1 cellular context compared by ENCODE assay signal in the genomic region with DNA sequence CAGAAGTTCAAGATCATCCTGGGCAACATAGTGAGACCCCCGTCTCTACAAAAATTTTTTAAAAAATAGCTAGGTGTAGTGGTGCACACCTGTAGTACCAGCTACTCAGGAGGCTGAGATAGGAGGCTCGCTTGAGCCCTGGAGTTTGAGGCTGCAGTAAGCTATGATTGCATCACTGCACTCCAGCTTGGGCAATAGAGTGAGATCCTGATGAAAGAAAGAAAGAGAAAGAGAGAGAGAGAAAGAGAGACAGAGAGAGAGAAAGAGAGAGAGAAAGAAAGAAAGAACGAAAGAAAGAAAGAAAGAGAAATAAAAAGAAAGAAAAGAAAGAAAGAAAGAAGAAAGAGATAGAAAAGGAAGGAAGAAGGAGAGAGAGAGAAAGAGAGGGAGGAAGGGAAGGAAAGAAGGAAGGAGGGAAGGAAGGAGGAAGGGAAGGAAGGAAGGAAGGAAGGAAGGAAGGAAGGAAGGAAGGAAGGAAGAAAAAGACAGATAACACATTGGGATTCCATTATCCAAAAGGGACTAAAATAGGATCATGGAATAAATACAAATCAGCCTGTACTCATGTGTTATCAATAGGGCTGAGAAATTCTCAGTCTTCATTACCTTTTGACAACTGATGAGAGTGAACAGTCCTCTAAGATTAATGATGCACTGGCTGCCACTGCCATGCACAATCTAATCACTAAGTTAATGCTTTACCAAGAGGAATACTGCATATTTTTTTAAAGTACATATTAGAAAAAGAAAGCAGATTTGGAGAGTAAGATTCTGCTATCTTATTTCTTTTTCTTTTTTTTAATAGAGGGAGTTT.
TF ChIP-seq lines count a peak whose summit lies in the region.

No MANE protein-coding gene starts in this region.

TF ChIP-seq in K562, 482 proteins besides CTCF, POLR2A, EP300 and RAD21 (continued from another document):
- TF ChIP-seq, protein P1, sequence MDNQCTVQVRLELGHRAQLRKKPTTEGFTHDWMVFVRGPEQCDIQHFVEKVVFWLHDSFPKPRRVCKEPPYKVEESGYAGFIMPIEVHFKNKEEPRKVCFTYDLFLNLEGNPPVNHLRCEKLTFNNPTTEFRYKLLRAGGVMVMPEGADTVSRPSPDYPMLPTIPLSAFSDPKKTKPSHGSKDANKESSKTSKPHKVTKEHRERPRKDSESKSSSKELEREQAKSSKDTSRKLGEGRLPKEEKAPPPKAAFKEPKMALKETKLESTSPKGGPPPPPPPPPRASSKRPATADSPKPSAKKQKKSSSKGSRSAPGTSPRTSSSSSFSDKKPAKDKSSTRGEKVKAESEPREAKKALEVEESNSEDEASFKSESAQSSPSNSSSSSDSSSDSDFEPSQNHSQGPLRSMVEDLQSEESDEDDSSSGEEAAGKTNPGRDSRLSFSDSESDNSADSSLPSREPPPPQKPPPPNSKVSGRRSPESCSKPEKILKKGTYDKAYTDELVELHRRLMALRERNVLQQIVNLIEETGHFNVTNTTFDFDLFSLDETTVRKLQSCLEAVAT (IDR thresholded peaks at IDR 0.05), result peak in 1 of 2 experiments; percentile 30; a peak in 1 of 4 replicates
- TF ChIP-seq MTA2 (IDR thresholded peaks at IDR 0.05; ENCODE audit: low read depth) (0 out of 2 replicates have a peak, but pooled peaks have one; percentile 16), TCF3 (CRISPR knock-in tag; IDR thresholded peaks at IDR 0.05) (no peak), NCOA4 (IDR thresholded peaks at IDR 0.05; ENCODE audit: partially characterized antibody) (peak; percentile 21), HNRNPUL1 (IDR thresholded peaks at IDR 0.05; ENCODE audit: low read length) (no peak), SLC30A9 (CRISPR knock-in tag; IDR thresholded peaks at IDR 0.05) (no peak), HDAC1 (IDR thresholded peaks at IDR 0.05) (0 out of 4 replicates have a peak, but pooled peaks of 1 of the 2 experiments have one; percentile 41), EP400 (IDR thresholded peaks at IDR 0.05) (no peak), CEBPG (CRISPR knock-in tag; IDR thresholded peaks at IDR 0.05) (peak; percentile 37; the same call in 1 of the 2 replicates), CEBPG (tag; conservative IDR thresholded peaks at IDR 0.05 in 1 of 2, IDR thresholded peaks at IDR 0.05 in 1 of 2) (peak in 1 of 2 experiments; percentile 78; a peak in 2 of 4 replicates), TRIM24 (IDR thresholded peaks at IDR 0.05) (peak; percentile 39 to 67; a peak in 2 of 4 replicates), SNIP1 (IDR thresholded peaks at IDR 0.05; ENCODE audit: low read depth) (0 out of 2 replicates have a peak, but pooled peaks have one; percentile 11), ARNT (IDR thresholded peaks at IDR 0.05) (no peak), CC2D1A (IDR thresholded peaks at IDR 0.05) (no peak), SRSF3 (IDR thresholded peaks at IDR 0.05; ENCODE audit: insufficient read depth, low read length) (no peak), NFATC3 (IDR thresholded peaks at IDR 0.05) (no peak), MBD2 (IDR thresholded peaks at IDR 0.05; ENCODE audit: borderline replicate concordance, low read depth) (no peak), BDP1 (IDR thresholded peaks at IDR 0.05; ENCODE audit: insufficient read depth, insufficient read length) (no peak)
- TF ChIP-seq, protein P2, sequence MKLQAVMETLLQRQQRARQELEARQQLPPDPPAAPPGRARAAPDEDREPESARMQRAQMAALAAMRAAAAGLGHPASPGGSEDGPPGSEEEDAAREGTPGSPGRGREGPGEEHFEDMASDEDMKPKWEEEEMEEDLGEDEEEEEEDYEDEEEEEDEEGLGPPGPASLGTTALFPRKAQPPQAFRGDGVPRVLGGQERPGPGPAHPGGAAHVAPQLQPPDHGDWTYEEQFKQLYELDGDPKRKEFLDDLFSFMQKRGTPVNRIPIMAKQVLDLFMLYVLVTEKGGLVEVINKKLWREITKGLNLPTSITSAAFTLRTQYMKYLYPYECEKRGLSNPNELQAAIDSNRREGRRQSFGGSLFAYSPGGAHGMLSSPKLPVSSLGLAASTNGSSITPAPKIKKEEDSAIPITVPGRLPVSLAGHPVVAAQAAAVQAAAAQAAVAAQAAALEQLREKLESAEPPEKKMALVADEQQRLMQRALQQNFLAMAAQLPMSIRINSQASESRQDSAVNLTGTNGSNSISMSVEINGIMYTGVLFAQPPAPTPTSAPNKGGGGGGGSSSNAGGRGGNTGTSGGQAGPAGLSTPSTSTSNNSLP (IDR thresholded peaks at IDR 0.05; ENCODE audit: borderline replicate concordance, low read depth, low read length), result no peak
- TF ChIP-seq, protein P3, sequence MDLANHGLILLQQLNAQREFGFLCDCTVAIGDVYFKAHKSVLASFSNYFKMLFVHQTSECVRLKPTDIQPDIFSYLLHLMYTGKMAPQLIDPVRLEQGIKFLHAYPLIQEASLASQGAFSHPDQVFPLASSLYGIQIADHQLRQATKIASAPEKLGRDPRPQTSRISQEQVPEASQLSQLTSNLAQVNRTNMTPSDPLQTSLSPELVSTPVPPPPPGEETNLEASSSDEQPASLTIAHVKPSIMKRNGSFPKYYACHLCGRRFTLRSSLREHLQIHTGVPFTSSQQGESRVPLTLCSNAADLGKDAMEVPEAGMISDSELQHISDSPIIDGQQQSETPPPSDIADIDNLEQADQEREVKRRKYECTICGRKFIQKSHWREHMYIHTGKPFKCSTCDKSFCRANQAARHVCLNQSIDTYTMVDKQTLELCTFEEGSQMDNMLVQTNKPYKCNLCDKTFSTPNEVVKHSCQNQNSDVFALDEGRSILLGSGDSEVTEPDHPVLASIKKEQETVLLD (IDR thresholded peaks at IDR 0.05), result peak; percentile 57; the same call in 1 of the 2 replicates
- TF ChIP-seq, protein P4, sequence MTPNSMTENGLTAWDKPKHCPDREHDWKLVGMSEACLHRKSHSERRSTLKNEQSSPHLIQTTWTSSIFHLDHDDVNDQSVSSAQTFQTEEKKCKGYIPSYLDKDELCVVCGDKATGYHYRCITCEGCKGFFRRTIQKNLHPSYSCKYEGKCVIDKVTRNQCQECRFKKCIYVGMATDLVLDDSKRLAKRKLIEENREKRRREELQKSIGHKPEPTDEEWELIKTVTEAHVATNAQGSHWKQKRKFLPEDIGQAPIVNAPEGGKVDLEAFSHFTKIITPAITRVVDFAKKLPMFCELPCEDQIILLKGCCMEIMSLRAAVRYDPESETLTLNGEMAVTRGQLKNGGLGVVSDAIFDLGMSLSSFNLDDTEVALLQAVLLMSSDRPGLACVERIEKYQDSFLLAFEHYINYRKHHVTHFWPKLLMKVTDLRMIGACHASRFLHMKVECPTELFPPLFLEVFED (CRISPR knock-in tag; conservative IDR thresholded peaks at IDR 0.05), result 0 out of 2 replicates have a peak, but pooled peaks have one; percentile 16
- TF ChIP-seq, protein P5, sequence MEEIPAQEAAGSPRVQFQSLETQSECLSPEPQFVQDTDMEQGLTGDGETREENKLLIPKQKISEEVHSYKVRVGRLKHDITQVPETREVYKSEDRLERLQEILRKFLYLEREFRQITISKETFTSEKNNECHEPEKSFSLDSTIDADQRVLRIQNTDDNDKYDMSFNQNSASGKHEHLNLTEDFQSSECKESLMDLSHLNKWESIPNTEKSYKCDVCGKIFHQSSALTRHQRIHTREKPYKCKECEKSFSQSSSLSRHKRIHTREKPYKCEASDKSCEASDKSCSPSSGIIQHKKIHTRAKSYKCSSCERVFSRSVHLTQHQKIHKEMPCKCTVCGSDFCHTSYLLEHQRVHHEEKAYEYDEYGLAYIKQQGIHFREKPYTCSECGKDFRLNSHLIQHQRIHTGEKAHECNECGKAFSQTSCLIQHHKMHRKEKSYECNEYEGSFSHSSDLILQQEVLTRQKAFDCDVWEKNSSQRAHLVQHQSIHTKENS (CRISPR knock-in tag; IDR thresholded peaks at IDR 0.05), result no peak
